ENCODE assay signal across 11 cellular contexts in the genomic region with DNA sequence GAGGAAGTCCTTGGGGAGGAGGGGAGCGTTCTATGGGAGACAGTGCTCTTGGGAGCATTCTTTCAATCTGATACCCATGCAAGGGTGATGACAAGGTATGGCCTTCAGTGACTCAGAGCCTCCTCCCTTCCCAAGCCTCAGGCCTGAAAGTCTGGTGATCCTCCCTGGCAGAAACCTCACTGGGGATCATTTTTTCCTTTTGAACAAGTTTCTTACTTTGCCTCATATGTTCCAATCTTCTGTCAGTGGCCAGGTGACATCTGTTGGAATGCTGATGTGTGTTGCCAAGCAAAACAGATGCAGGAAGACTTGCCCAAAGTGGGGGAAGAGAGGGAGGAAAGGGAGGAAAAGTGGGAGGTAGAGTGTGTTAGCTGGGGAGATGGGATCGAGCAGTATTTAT.
DNase-seq lines count a peak whose midpoint lies in the region; ATAC-seq, FAIRE-seq and TF ChIP-seq lines count a peak whose summit lies in the region.
"Had no signal": no experiment of that assay in that cellular context is flagged by ENCODE, and none has a peak within 500 bp of the region (broad histone marks: within the 10 kb centered on the region; RNA-seq: fewer than 3 reads in every experiment).

No MANE protein-coding gene starts in this region.

- CTCF ChIA-PET in K562 (lab: Yijun Ruan, JAX; ENCODE audit: low intra/inter-chr PET ratio) = interaction anchor here (0.6 kb wide), 1 partner anchor 629 kb away, joined by 3 read pairs; no protein-coding TSS in a partner anchor

- intact Hi-C loops in K562 (cut with micrococcal nuclease) = no loop called here

- H3K9me3 ChIP-seq in K562 (replicated peaks; ENCODE audit: control insufficient read depth, insufficient read depth, low read depth, low read length) (no peaks in the 10 kb centered on the region), suprapubic skin (no peaks in the 10 kb centered on the region), T-helper 17 cell (ENCODE audit: control insufficient read depth, low read length, poor library complexity, severe bottlenecking) (no peaks in the 10 kb centered on the region)

- DNase-seq in HS-5 (ENCODE audit: low read depth) (peak; percentile 34), K562 (ENCODE audit: extremely low read depth in 1 of 4, low spot score in 3 of 4) (peak in 2 of 4 experiments; percentile 25 to 28), iris pigment epithelial cell (ENCODE audit: low read depth) (peak; percentile 51), suprapubic skin (ENCODE audit: low spot score in 2 of 2) (no peak), T-helper 1 cell (no peak), NOMO-1 treated with DMSO at 0.1 percent for 48 hours (lab: John Stamatoyannopoulos, UW; ENCODE audit: unreplicated experiment) (no peak), T-helper 17 cell (no peak), superior temporal gyrus (ENCODE audit: extremely low spot score) (no peak)
- DNase-seq: activated CD8-positive, alpha-beta memory T cell treated with anti-CD3 and anti-CD28 coated beads, Interleukin-2, amount 10 ng/mL, durations not matched to agents 7 days and 5 days; glutamatergic neuron; stimulated activated naive B cell treated with anti-CD40 and anti-IgM and Interleukin-4, amounts not matched to agents 10 μg/mL and 1 μg/mL and 100 μg/mL, for 72 hours had no signal

- no peak overlapping the region for H2AFZ ChIP-seq in K562 (ENCODE audit: low read depth, low read length)

- H3K4me1 Mint-ChIP-seq in T-helper 17 cell = peaks cover 5% of the 10 kb centered on the region

- in situ Hi-C loops in K562 (cut with MboI) = no loop called here

- H3K4me3 Mint-ChIP-seq in T-helper 17 cell = no peak overlapping the region
- H3K4me3 Mint-ChIP-seq: activated CD8-positive, alpha-beta memory T cell treated with anti-CD3 and anti-CD28 coated beads, Interleukin-2, amount 10 ng/mL, durations not matched to agents 7 days and 5 days; stimulated activated naive B cell treated with anti-CD40 and anti-IgM and Interleukin-4, amounts not matched to agents 10 μg/mL and 1 μg/mL and 100 μg/mL, for 72 hours had no signal

- FAIRE-seq in K562 (lab: Jason Lieb, UNC) = no peak

- TF ChIP-seq EP300 in K562 (IDR thresholded peaks at IDR 0.05; ENCODE audit: low read length) = no peak
- no peak for TF ChIP-seq EP300 in suprapubic skin (IDR thresholded peaks at IDR 0.05)

- peaks cover 3% of the 10 kb centered on the region for H3K9me1 ChIP-seq in K562 (ENCODE audit: control insufficient read depth, insufficient read depth, low read length)

- no peak for TF ChIP-seq RAD21 in K562 (CRISPR knock-in tag; conservative IDR thresholded peaks at IDR 0.05 in 1 of 2, IDR thresholded peaks at IDR 0.05 in 1 of 2)

- no peaks in the 10 kb centered on the region for H3K27me3 Mint-ChIP-seq in T-helper 17 cell
- H3K27me3 Mint-ChIP-seq: activated CD8-positive, alpha-beta memory T cell treated with anti-CD3 and anti-CD28 coated beads, Interleukin-2, amount 10 ng/mL, durations not matched to agents 7 days and 5 days; stimulated activated naive B cell treated with anti-CD40 and anti-IgM and Interleukin-4, amounts not matched to agents 10 μg/mL and 1 μg/mL and 100 μg/mL, for 72 hours had no signal

- H3K4me3 ChIP-seq in K562 (no peak overlapping the region), suprapubic skin (no peak overlapping the region)

- TF ChIP-seq POLR2A in K562 (conservative IDR thresholded peaks at IDR 0.05) (no peak), suprapubic skin (IDR thresholded peaks at IDR 0.05) (no peak)

- H3K27ac Mint-ChIP-seq in T-helper 17 cell = no peak overlapping the region
- H3K27ac Mint-ChIP-seq: activated CD8-positive, alpha-beta memory T cell treated with anti-CD3 and anti-CD28 coated beads, Interleukin-2, amount 10 ng/mL, durations not matched to agents 7 days and 5 days; stimulated activated naive B cell treated with anti-CD40 and anti-IgM and Interleukin-4, amounts not matched to agents 10 μg/mL and 1 μg/mL and 100 μg/mL, for 72 hours had no signal

- POLR2A ChIA-PET in K562 (lab: Yijun Ruan, JAX) = interaction anchor here (0.8 to 1.2 kb wide), 2 partner anchors 16 to 1600 kb away, joined by 3 read pairs; no protein-coding TSS in a partner anchor

- H3K36me3 ChIP-seq in K562 (ENCODE audit: control insufficient read depth, insufficient read depth, low read length) (no peaks in the 10 kb centered on the region), suprapubic skin (no peaks in the 10 kb centered on the region)

- H4K20me1 ChIP-seq in K562 (replicated peaks; ENCODE audit: control insufficient read depth, insufficient read depth, low read length) = peaks cover 3% of the 10 kb centered on the region; the same call in 1 of the 2 replicates

- H3K27ac ChIP-seq in K562 (ENCODE audit: extremely low read depth, low read depth, low read length) (no peak overlapping the region), suprapubic skin (peak overlapping the region; percentile 49)

- 10% methylated on average over 2 of the region's 2 CpGs for WGBS in K562 (ENCODE audit: insufficient coverage, low coverage, missing lambda C conversion rate)
- 43% methylated on average over 2 of the region's 2 CpGs for WGBS in suprapubic skin

- H3K4me1 ChIP-seq in K562 (replicated peaks in 1 of 2; ENCODE audit: control insufficient read depth in 2 of 2, insufficient read depth in 2 of 2, low read length in 2 of 2) (peaks cover 0 to 11% of the 10 kb centered on the region in 2 experiments; a peak in 3 of 5 replicates), suprapubic skin (peaks cover 25% of the 10 kb centered on the region)

- H3K4me2 ChIP-seq in K562 (ENCODE audit: insufficient read depth, low read length) = no peak overlapping the region

- ATAC-seq in K562 (peak; percentile 77), T-helper 17 cell (no peak)
- ATAC-seq: activated CD8-positive, alpha-beta memory T cell treated with anti-CD3 and anti-CD28 coated beads, Interleukin-2, amount 10 ng/mL, durations not matched to agents 7 days and 5 days; stimulated activated naive B cell treated with anti-CD40 and anti-IgM and Interleukin-4, amounts not matched to agents 10 μg/mL and 1 μg/mL and 100 μg/mL, for 72 hours had no signal

- no peaks in the 10 kb centered on the region for H3K27me3 ChIP-seq in K562 (ENCODE audit: control insufficient read depth in 2 of 2, insufficient read depth in 2 of 2, low read length in 2 of 2)
- no peaks in the 10 kb centered on the region for H3K27me3 ChIP-seq in suprapubic skin

- no peaks in the 10 kb centered on the region; the same call in 2 of the 3 replicates for H3K79me2 ChIP-seq in K562 (ENCODE audit: control insufficient read depth, insufficient read depth, low read length)

- H3K36me3 Mint-ChIP-seq in T-helper 17 cell (ENCODE audit: low read depth) = peaks cover 2% of the 10 kb centered on the region
- H3K36me3 Mint-ChIP-seq: activated CD8-positive, alpha-beta memory T cell treated with anti-CD3 and anti-CD28 coated beads, Interleukin-2, amount 10 ng/mL, durations not matched to agents 7 days and 5 days had no signal

- BruUV-seq in K562 (replicated peaks; lab: Mats Ljungman, UMichigan) = no TSS peak

- TF ChIP-seq CTCF in K562 (IDR thresholded peaks at IDR 0.05 in 2 of 3, conservative IDR thresholded peaks at IDR 0.05 in 1 of 3; ENCODE audit: insufficient read depth in 2 of 3, low read depth in 1 of 3, low read length in 3 of 3) (no peak), suprapubic skin (IDR thresholded peaks at IDR 0.05) (no peak)

- no peak overlapping the region for H3K9ac ChIP-seq in K562 (ENCODE audit: insufficient read depth in 1 of 2, low read depth in 2 of 2, low read length in 2 of 2)

TF ChIP-seq in K562, 482 proteins besides CTCF, POLR2A, EP300 and RAD21 (continues in another document):
- TF ChIP-seq SRF (CRISPR knock-in tag; IDR thresholded peaks at IDR 0.05) (peak in 1 of 2 experiments; percentile 26; a peak in 1 of 4 replicates), CBX3 (IDR thresholded peaks at IDR 0.05; ENCODE audit: borderline replicate concordance in 1 of 2, low read length in 2 of 2) (no peak), U2AF1 (optimal IDR thresholded peaks at IDR 0.05; ENCODE audit: low read depth, low read length) (no peak), ZBTB5 (IDR thresholded peaks at IDR 0.05) (no peak), GATAD2A (IDR thresholded peaks at IDR 0.05) (no peak), ZNF764 (CRISPR knock-in tag; IDR thresholded peaks at IDR 0.05; ENCODE audit: low read depth) (no peak), CTBP1 (IDR thresholded peaks at IDR 0.05; ENCODE audit: borderline replicate concordance) (0 out of 2 replicates have a peak, but pooled peaks have one; percentile 25), ZNF263 (CRISPR knock-in tag; IDR thresholded peaks at IDR 0.05; ENCODE audit: borderline replicate concordance) (peak; percentile 84), HNRNPH1 (optimal IDR thresholded peaks at IDR 0.05; ENCODE audit: low read depth, low read length) (no peak)
- TF ChIP-seq, protein P1, sequence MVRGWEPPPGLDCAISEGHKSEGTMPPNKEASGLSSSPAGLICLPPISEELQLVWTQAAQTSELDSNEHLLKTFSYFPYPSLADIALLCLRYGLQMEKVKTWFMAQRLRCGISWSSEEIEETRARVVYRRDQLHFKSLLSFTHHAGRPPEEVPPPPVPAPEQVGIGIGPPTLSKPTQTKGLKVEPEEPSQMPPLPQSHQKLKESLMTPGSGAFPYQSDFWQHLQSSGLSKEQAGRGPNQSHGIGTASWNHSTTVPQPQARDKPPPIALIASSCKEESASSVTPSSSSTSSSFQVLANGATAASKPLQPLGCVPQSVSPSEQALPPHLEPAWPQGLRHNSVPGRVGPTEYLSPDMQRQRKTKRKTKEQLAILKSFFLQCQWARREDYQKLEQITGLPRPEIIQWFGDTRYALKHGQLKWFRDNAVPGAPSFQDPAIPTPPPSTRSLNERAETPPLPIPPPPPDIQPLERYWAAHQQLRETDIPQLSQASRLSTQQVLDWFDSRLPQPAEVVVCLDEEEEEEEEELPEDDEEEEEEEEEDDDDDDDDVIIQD (CRISPR knock-in tag; IDR thresholded peaks at IDR 0.05) = no peak

Comparison
In these comparisons a context has a peak if more than half of its experiments do, and no peak if none do; other contexts are left out.
1. DNase-seq: peak in HS-5 (single experiment) and iris pigment epithelial cell (single experiment); none in suprapubic skin (0 of 2), T-helper 1 cell (0 of 5), NOMO-1 treated with DMSO at 0.1 percent for 48 hours (single experiment), T-helper 17 cell (0 of 3) and superior temporal gyrus (single experiment).